ENCODE assay signal across 2 cellular contexts in the genomic region with DNA sequence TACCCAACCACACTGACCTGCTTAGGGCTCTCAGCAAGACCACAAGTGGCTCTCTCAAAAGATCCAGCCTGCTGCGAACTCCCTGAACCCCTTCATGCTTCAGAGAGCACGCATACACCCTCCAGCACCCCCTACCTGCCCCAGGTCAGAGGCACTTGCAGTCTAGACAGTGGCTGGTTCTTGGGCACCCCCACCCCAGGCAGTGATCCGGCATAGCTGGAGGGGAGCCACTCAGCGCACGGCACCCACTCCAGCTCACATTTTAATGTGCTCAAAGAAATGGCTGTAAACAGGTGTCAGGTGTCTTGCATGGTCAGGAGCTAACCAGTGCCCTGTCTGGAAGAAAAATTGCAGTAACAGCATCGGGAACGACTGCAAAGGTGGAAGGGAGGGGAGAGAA.
TF ChIP-seq lines count a peak whose summit lies in the region.

No MANE protein-coding gene starts in this region.

TF ChIP-seq in GM23338, 12 proteins besides CTCF, POLR2A, EP300 and RAD21 (continued from another document):
- TF ChIP-seq ZNF462 (CRISPR knock-in tag; IDR thresholded peaks at IDR 0.05) (no peak), EZH2 (IDR thresholded peaks at IDR 0.05; ENCODE audit: low read depth, unreplicated experiment) (no peak), STAT1 (IDR thresholded peaks at IDR 0.05; ENCODE audit: unreplicated experiment) (no peak), ZNF331 (CRISPR knock-in tag; IDR thresholded peaks at IDR 0.05; ENCODE audit: low read depth) (no peak), ETS1 (IDR thresholded peaks at IDR 0.05) (no peak), JUNB (IDR thresholded peaks at IDR 0.05; ENCODE audit: unreplicated experiment) (no peak), CREB1 (CRISPR knock-in tag; IDR thresholded peaks at IDR 0.05; ENCODE audit: low read depth) (no peak), EZH2phosphoT487 (IDR thresholded peaks at IDR 0.05; ENCODE audit: unreplicated experiment) (no peak)
TF ChIP-seq in GM23338: peak in this region for 0.

TF ChIP-seq in WTC11, 78 proteins besides CTCF, POLR2A, EP300 and RAD21 (continued from another document):
- TF ChIP-seq, protein P1, sequence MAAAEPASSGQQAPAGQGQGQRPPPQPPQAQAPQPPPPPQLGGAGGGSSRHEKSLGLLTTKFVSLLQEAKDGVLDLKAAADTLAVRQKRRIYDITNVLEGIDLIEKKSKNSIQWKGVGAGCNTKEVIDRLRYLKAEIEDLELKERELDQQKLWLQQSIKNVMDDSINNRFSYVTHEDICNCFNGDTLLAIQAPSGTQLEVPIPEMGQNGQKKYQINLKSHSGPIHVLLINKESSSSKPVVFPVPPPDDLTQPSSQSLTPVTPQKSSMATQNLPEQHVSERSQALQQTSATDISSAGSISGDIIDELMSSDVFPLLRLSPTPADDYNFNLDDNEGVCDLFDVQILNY (CRISPR knock-in tag; IDR thresholded peaks at IDR 0.05), result no peak
- TF ChIP-seq RELA (CRISPR knock-in tag; IDR thresholded peaks at IDR 0.05; ENCODE audit: borderline replicate concordance) (no peak), CBFB (CRISPR knock-in tag; IDR thresholded peaks at IDR 0.05; ENCODE audit: low read depth) (no peak), ZNF671 (CRISPR knock-in tag; IDR thresholded peaks at IDR 0.05) (no peak), MXD4 (CRISPR knock-in tag; IDR thresholded peaks at IDR 0.05; ENCODE audit: borderline replicate concordance) (no peak), CREM (CRISPR knock-in tag; IDR thresholded peaks at IDR 0.05) (no peak), ZNF416 (CRISPR knock-in tag; IDR thresholded peaks at IDR 0.05) (no peak), ZNF219 (CRISPR knock-in tag; IDR thresholded peaks at IDR 0.05; ENCODE audit: borderline replicate concordance) (no peak)
- TF ChIP-seq, protein P2, sequence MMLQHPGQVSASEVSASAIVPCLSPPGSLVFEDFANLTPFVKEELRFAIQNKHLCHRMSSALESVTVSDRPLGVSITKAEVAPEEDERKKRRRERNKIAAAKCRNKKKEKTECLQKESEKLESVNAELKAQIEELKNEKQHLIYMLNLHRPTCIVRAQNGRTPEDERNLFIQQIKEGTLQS (CRISPR knock-in tag; conservative IDR thresholded peaks at IDR 0.05), result no peak
- TF ChIP-seq, protein P3, sequence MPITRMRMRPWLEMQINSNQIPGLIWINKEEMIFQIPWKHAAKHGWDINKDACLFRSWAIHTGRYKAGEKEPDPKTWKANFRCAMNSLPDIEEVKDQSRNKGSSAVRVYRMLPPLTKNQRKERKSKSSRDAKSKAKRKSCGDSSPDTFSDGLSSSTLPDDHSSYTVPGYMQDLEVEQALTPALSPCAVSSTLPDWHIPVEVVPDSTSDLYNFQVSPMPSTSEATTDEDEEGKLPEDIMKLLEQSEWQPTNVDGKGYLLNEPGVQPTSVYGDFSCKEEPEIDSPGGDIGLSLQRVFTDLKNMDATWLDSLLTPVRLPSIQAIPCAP (CRISPR knock-in tag; IDR thresholded peaks at IDR 0.05), result no peak
